Comparison of ENCODE assay signal across 7 cellular contexts in genomic region chr13:48780713-48781341, GRCh38.
"Had no signal": no experiment of that assay in that cellular context is flagged by ENCODE, and none has a peak within 500 bp of the region (broad histone marks: within the 10 kb centered on the region; RNA-seq: fewer than 3 reads in every experiment).

No MANE protein-coding gene starts in this region.

- H3K4me3 ChIP-seq: GM23338 had no signal

- ATAC-seq: GM23338 had no signal

- H2AFZ ChIP-seq: GM23338 had no signal

- DNase-seq: H9, HCEC 1CT, KG1 had no signal

- FAIRE-seq: H1, H54, HTR-8/SVneo had no signal

- H3K4me2 ChIP-seq: GM23338 had no signal
